24 cellular contexts compared by ENCODE assay signal in the genomic region with DNA sequence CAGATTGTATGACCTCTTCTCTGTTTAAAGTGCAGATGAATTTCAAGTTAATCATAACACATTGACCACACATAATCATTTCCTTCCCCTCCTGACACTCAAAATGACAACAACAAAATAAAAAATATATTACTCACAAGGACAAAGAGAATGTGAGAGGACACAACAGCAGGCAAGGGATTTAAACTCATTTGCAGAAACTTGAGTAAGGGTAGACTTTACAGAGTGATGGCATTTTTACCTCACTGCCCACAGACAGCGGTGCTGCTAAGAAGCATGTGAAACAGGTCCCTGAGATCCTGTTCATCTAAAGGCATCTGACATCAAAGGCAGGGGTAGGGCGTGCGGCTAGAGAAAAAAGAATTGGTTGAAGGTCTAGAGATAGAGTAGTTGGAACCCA.
DNase-seq lines count a peak whose midpoint lies in the region; ATAC-seq and TF ChIP-seq lines count a peak whose summit lies in the region.
"Had no signal": no experiment of that assay in that cellular context is flagged by ENCODE, and none has a peak within 500 bp of the region (broad histone marks: within the 10 kb centered on the region; RNA-seq: fewer than 3 reads in every experiment).

No MANE protein-coding gene starts in this region.

- peaks cover 22% of the 10 kb centered on the region in 2 donors for H3K27me3 Mint-ChIP-seq in effector memory CD8-positive, alpha-beta T cell
- peaks cover 5 to 30% of the 10 kb centered on the region in 2 donors for H3K27me3 Mint-ChIP-seq in natural killer cell (ENCODE audit: low read depth in 2 of 2)
- H3K27me3 Mint-ChIP-seq in stimulated activated memory B cell treated with anti-CD40 and anti-IgM and Interleukin-4, amounts not matched to agents 10 μg/mL and 1 μg/mL and 100 μg/mL, for 72 hours: no peaks in the 10 kb centered on the region

- DNase-seq in Karpas-422 (peak; percentile 17), natural killer cell (no peak), NCI-H1694 treated with DMSO at 0.1 percent for 48 hours (lab: John Stamatoyannopoulos, UW) (no peak), mucosa of gallbladder (ENCODE audit: low spot score) (no peak)
- no peak for DNase-seq in effector memory CD8-positive, alpha-beta T cell
- DNase-seq: 8988T; ACHN; AML-193; BE2C; CD4-positive, alpha-beta T cell; CD8-positive, alpha-beta memory T cell; DMS 273 treated with DMSO at 0.1 percent for 48 hours; DMS79; EL; GDM1; GM23248; H7 had no signal

- peaks cover 42% of the 10 kb centered on the region for H3K4me1 ChIP-seq in Karpas-422 (ENCODE audit: low read length)
- H3K4me1 ChIP-seq: A549, BE2C had no signal

- no peaks in the 10 kb centered on the region for H3K9me2 ChIP-seq in Karpas-422 (replicated peaks; ENCODE audit: insufficient read depth, low read length)

- H3K27me3 ChIP-seq in Karpas-422 (ENCODE audit: low read length): no peaks in the 10 kb centered on the region
- H3K27me3 ChIP-seq: BE2C; BLaER1 treated with 17β-estradiol and CSF1 and Interleukin-3, amounts not matched to agents 10 nM and 100 nM had no signal

- peak overlapping the region in 1 of 2 donors; percentile 37 for H3K4me3 Mint-ChIP-seq in effector memory CD8-positive, alpha-beta T cell
- no peak overlapping the region for H3K4me3 Mint-ChIP-seq in natural killer cell
- no peak overlapping the region for H3K4me3 Mint-ChIP-seq in stimulated activated memory B cell treated with anti-CD40 and anti-IgM and Interleukin-4, amounts not matched to agents 10 μg/mL and 1 μg/mL and 100 μg/mL, for 72 hours
- H3K4me3 Mint-ChIP-seq: CD14-positive monocyte; CD4-positive, alpha-beta T cell; CD8-positive, alpha-beta memory T cell had no signal

- peaks cover 6% of the 10 kb centered on the region for H3K36me3 Mint-ChIP-seq in effector memory CD8-positive, alpha-beta T cell (ENCODE audit: insufficient read depth)
- no peaks in the 10 kb centered on the region for H3K36me3 Mint-ChIP-seq in natural killer cell
- H3K36me3 Mint-ChIP-seq in stimulated activated memory B cell treated with anti-CD40 and anti-IgM and Interleukin-4, amounts not matched to agents 10 μg/mL and 1 μg/mL and 100 μg/mL, for 72 hours: no peaks in the 10 kb centered on the region
- H3K36me3 Mint-ChIP-seq: CD14-positive monocyte; CD8-positive, alpha-beta memory T cell had no signal

- no peak overlapping the region for H3K27ac ChIP-seq in Karpas-422 (ENCODE audit: low read length)
- H3K27ac ChIP-seq: A549; BLaER1 treated with 17β-estradiol and CSF1 and Interleukin-3, amounts not matched to agents 10 nM and 100 nM; GM23248 had no signal

- H2AFZ ChIP-seq in Karpas-422 (ENCODE audit: low read length): no peak overlapping the region
- H2AFZ ChIP-seq: GM23248 had no signal

- no peak overlapping the region for H3K4me3 ChIP-seq in Karpas-422 (ENCODE audit: low read length)
- H3K4me3 ChIP-seq: A549; BLaER1 treated with 17β-estradiol and CSF1 and Interleukin-3, amounts not matched to agents 10 nM and 100 nM; GM12878; GM23248 had no signal

- peak; percentile 25 for ATAC-seq in effector memory CD8-positive, alpha-beta T cell (replicated peaks)
- ATAC-seq in natural killer cell (peak; percentile 19 to 37 (median 31)), GM18907 (IDR thresholded peaks at IDR 0.05; ENCODE audit: unreplicated experiment) (no peak)
- no peak for ATAC-seq in stimulated activated memory B cell treated with anti-CD40 and anti-IgM and Interleukin-4, amounts not matched to agents 10 μg/mL and 1 μg/mL and 100 μg/mL, for 72 hours
- ATAC-seq: A549, GM12878, HCT116 had no signal

- no peaks in the 10 kb centered on the region for H3K79me2 ChIP-seq in Karpas-422 (ENCODE audit: low read length)

- no peak overlapping the region for H3K27ac Mint-ChIP-seq in effector memory CD8-positive, alpha-beta T cell
- H3K27ac Mint-ChIP-seq in natural killer cell: peak overlapping the region; percentile 31 to 39
- H3K27ac Mint-ChIP-seq in stimulated activated memory B cell treated with anti-CD40 and anti-IgM and Interleukin-4, amounts not matched to agents 10 μg/mL and 1 μg/mL and 100 μg/mL, for 72 hours: peak overlapping the region; percentile 12
- H3K27ac Mint-ChIP-seq: CD14-positive monocyte; CD4-positive, alpha-beta T cell had no signal

- H3K9me3 ChIP-seq in Karpas-422 (ENCODE audit: low read length): no peaks in the 10 kb centered on the region
- H3K9me3 ChIP-seq: A549, BE2C had no signal

- intact Hi-C loops in natural killer cell (cut with micrococcal nuclease): no loop called here

- H3K4me2 ChIP-seq in Karpas-422 (ENCODE audit: low read depth, low read length, poor library complexity, severe bottlenecking): no peak overlapping the region
- H3K4me2 ChIP-seq: A549; BLaER1 treated with 17β-estradiol and CSF1 and Interleukin-3, amounts not matched to agents 10 nM and 100 nM had no signal

- H3K9ac ChIP-seq in Karpas-422 (ENCODE audit: low read length): no peak overlapping the region
- H3K9ac ChIP-seq: GM23248 had no signal

- peaks cover 0 to 2% of the 10 kb centered on the region in 2 donors for H3K9me3 Mint-ChIP-seq in effector memory CD8-positive, alpha-beta T cell
- H3K9me3 Mint-ChIP-seq in natural killer cell: no peaks in the 10 kb centered on the region
- peaks cover 4% of the 10 kb centered on the region for H3K9me3 Mint-ChIP-seq in stimulated activated memory B cell treated with anti-CD40 and anti-IgM and Interleukin-4, amounts not matched to agents 10 μg/mL and 1 μg/mL and 100 μg/mL, for 72 hours
- H3K9me3 Mint-ChIP-seq: CD4-positive, alpha-beta T cell; CD8-positive, alpha-beta memory T cell had no signal

- no peaks in the 10 kb centered on the region for H3K36me3 ChIP-seq in Karpas-422 (ENCODE audit: insufficient read depth, low read length)
- H3K36me3 ChIP-seq: BE2C; BLaER1 treated with 17β-estradiol and CSF1 and Interleukin-3, amounts not matched to agents 10 nM and 100 nM had no signal

- H3K4me1 Mint-ChIP-seq in effector memory CD8-positive, alpha-beta T cell (ENCODE audit: low read depth in 2 of 2): peaks cover 13 to 16% of the 10 kb centered on the region in 2 donors
- peaks cover 24 to 35% of the 10 kb centered on the region in 2 donors for H3K4me1 Mint-ChIP-seq in natural killer cell
- H3K4me1 Mint-ChIP-seq in stimulated activated memory B cell treated with anti-CD40 and anti-IgM and Interleukin-4, amounts not matched to agents 10 μg/mL and 1 μg/mL and 100 μg/mL, for 72 hours: peaks cover 61% of the 10 kb centered on the region
- H3K4me1 Mint-ChIP-seq: CD14-positive monocyte had no signal

- TF ChIP-seq CTCF in natural killer cell (IDR thresholded peaks at IDR 0.05): no peak

- H4K20me1 ChIP-seq in Karpas-422 (ENCODE audit: insufficient read depth, low read depth, low read length): no peaks in the 10 kb centered on the region
- H4K20me1 ChIP-seq: BLaER1 treated with 17β-estradiol and CSF1 and Interleukin-3, amounts not matched to agents 10 nM and 100 nM had no signal

Comparison
In these comparisons a context has a peak if more than half of its experiments do, and no peak if none do; other contexts are left out.
1. ATAC-seq: peak in effector memory CD8-positive, alpha-beta T cell (single experiment) and natural killer cell (3 of 3); none in stimulated activated memory B cell treated with anti-CD40 and anti-IgM and Interleukin-4, amounts not matched to agents 10 μg/mL and 1 μg/mL and 100 μg/mL, for 72 hours (single experiment) and GM18907 (single experiment).
2. H3K27ac Mint-ChIP-seq: peak in natural killer cell (2 of 2) and stimulated activated memory B cell treated with anti-CD40 and anti-IgM and Interleukin-4, amounts not matched to agents 10 μg/mL and 1 μg/mL and 100 μg/mL, for 72 hours (single experiment); none in effector memory CD8-positive, alpha-beta T cell (0 of 2).